ENCODE assay signal across 14 cellular contexts in genomic region chr1:90717356-90717664, GRCh38. TPM values are rescaled to one million over a fixed set of nuclear protein-coding genes. Genes with fewer than 3 reads are reported as not detected.
DNase-seq lines count a peak whose midpoint lies in the region; ATAC-seq and TF ChIP-seq lines count a peak whose summit lies in the region.
"Had no signal": no experiment of that assay in that cellular context is flagged by ENCODE, and none has a peak within 500 bp of the region (broad histone marks: within the 10 kb centered on the region; RNA-seq: fewer than 3 reads in every experiment).

No MANE protein-coding gene starts in this region.

- no peak for TF ChIP-seq CTCF in nephron (IDR thresholded peaks at IDR 0.05; ENCODE audit: unreplicated experiment in 3 of 3)

- H3K4me1 ChIP-seq in right cardiac atrium (ENCODE audit: control insufficient read depth, insufficient read depth, low read length): no peaks in the 10 kb centered on the region
- H3K4me1 ChIP-seq in adipocyte (ENCODE audit: control insufficient read depth, insufficient read depth, low read length): peaks cover 8% of the 10 kb centered on the region

- peak overlapping the region; percentile 79 to 83 (median 82) for H3K4me3 Mint-ChIP-seq in nephron

- 7% methylated on average over 37 of the region's 37 CpGs for WGBS in right cardiac atrium

- H3K9me3 Mint-ChIP-seq in nephron: peaks cover 8% of the 10 kb centered on the region

- no peaks in the 10 kb centered on the region for H3K36me3 ChIP-seq in adipocyte (ENCODE audit: control insufficient read depth, insufficient read depth, low read length, severe bottlenecking)

- no peak overlapping the region for H3K27ac Mint-ChIP-seq in nephron

- H3K9me3 ChIP-seq in right cardiac atrium (ENCODE audit: control insufficient read depth, low read length) (no peaks in the 10 kb centered on the region), adipocyte (ENCODE audit: control insufficient read depth, low read length) (peaks cover 6% of the 10 kb centered on the region)

- peaks cover 19% of the 10 kb centered on the region for H3K4me1 Mint-ChIP-seq in nephron

- H3K27ac ChIP-seq in right cardiac atrium (ENCODE audit: low read length): no peak overlapping the region
- H3K27ac ChIP-seq: C4-2B had no signal

- peak overlapping the region; percentile 68 for H3K4me3 ChIP-seq in right cardiac atrium (ENCODE audit: low read length)
- H3K4me3 ChIP-seq in adipocyte (ENCODE audit: low read length): peak overlapping the region; percentile 70

- H3K27me3 Mint-ChIP-seq in nephron (ENCODE audit: low read depth): peaks cover 100% of the 10 kb centered on the region

- intact Hi-C loops in right cardiac atrium (cut with DNase I) (no loop called here), Right ventricle myocardium inferior (cut with DNase I) (no loop called here)

- no peaks in the 10 kb centered on the region for H3K36me3 Mint-ChIP-seq in nephron (ENCODE audit: low read depth)

- no peak overlapping the region for H3K9ac ChIP-seq in adipocyte (ENCODE audit: low read length)

- H3K27me3 ChIP-seq in right cardiac atrium (ENCODE audit: control insufficient read depth, insufficient read depth) (peaks cover 4% of the 10 kb centered on the region), adipocyte (replicated peaks; ENCODE audit: control insufficient read depth, insufficient read depth, low read length) (peaks cover 83% of the 10 kb centered on the region)

- ATAC-seq in right cardiac atrium (no peak), Right ventricle myocardium inferior (no peak), GM19324 (IDR thresholded peaks at IDR 0.05; ENCODE audit: low FRiP score, unreplicated experiment) (no peak)

- DNase-seq in right cardiac atrium (no peak), Right ventricle myocardium inferior (ENCODE audit: missing footprints) (no peak), adipocyte (ENCODE audit: low read depth) (no peak), NCI-H226 (no peak), pons (ENCODE audit: low spot score) (no peak), AG08396 (ENCODE audit: low spot score) (no peak)
- DNase-seq: NK-92 treated with Interleukin-12 subunit alpha and Interleukin-12 subunit beta, amount 100 ng/mL, for 24 hours; small intestine had no signal

RNA-seq across cellular contexts. Expression of gene BARHL2, which starts 0.2 kb away (rescaled TPM):
- not detected for total RNA-seq in right cardiac atrium
- polyA plus RNA-seq in right cardiac atrium: not detected
- total RNA-seq in Right ventricle myocardium inferior: not detected
- total RNA-seq: dermis microvascular lymphatic vessel endothelial cell, HT-29, mononuclear cell had no signal
- polyA plus RNA-seq: small intestine had no signal
